21 cellular contexts compared by ENCODE assay signal in genomic region chr7:33761440-33762080, GRCh38.
DNase-seq lines count a peak whose midpoint lies in the region; ATAC-seq and TF ChIP-seq lines count a peak whose summit lies in the region.
"Had no signal": no experiment of that assay in that cellular context is flagged by ENCODE, and none has a peak within 500 bp of the region (broad histone marks: within the 10 kb centered on the region; RNA-seq: fewer than 3 reads in every experiment).

No MANE protein-coding gene starts in this region.

- no peak overlapping the region for H3K27ac Mint-ChIP-seq in activated T-cell treated with anti-CD3 and anti-CD28 coated beads, Interleukin-2, amount 50 U/mL, for 24 hours
- H3K27ac Mint-ChIP-seq: activated CD8-positive, alpha-beta T cell treated with anti-CD3 and anti-CD28 coated beads for 36 hours; activated naive CD8-positive, alpha-beta T cell treated with anti-CD3 and anti-CD28 coated beads for 36 hours; dendritic cell treated with granulocyte-macrophage colony-stimulating factor and Interleukin-4, amounts not matched to agents 40 ng/mL and 50 ng/mL, for 4 days; natural killer cell treated with Interleukin-12 subunit alpha and Interleukin-12 subunit beta and Interleukin-15 and Interleukin-18, amount 100 ng/mL, for 72 hours had no signal

- H3K36me3 ChIP-seq in BE2C (no peaks in the 10 kb centered on the region), psoas muscle (ENCODE audit: insufficient read depth in 1 of 2, low read depth in 1 of 2) (no peaks in the 10 kb centered on the region)

- DNase-seq in BE2C = peak; percentile 29
- DNase-seq in NCI-H2171 (lab: John Stamatoyannopoulos, UW) = peak; percentile 25
- no peak for DNase-seq in left ventricle myocardium superior
- DNase-seq in psoas muscle = peak in 1 of 2 donors; percentile 57
- DNase-seq in stimulated activated CD4-positive, alpha-beta T cell treated with anti-CD3 and anti-CD28 coated beads, Interleukin-4, amount 100 ng/mL, for 1 hour = no peak
- no peak for DNase-seq in activated T-cell treated with anti-CD3 and anti-CD28 coated beads, Interleukin-2, amount 50 U/mL, for 24 hours
- DNase-seq: activated CD4-positive, alpha-beta T cell treated with anti-CD3 and anti-CD28 coated beads for 1 hour; activated CD8-positive, alpha-beta T cell treated with anti-CD3 and anti-CD28 coated beads for 36 hours; activated effector memory CD4-positive, alpha-beta T cell treated with Interleukin-2 at 50 U/mL for 16 hours; activated naive CD8-positive, alpha-beta T cell treated with anti-CD3 and anti-CD28 coated beads for 36 hours; central memory CD4-positive, alpha-beta T cell; H9; left colon; NCI-H146; NCI-H524 treated with DMSO at 0.1 percent for 48 hours; posterior cingulate gyrus; small intestine; stimulated activated CD4-positive, alpha-beta T cell treated with anti-CD3 and anti-CD28 coated beads, Interleukin-1b, Interleukin-23, amount 100 ng/mL, for 48 hours had no signal

- 40 to 53% (median 47%) methylated on average over 7 of the region's 7 CpGs for WGBS in psoas muscle, 3 donors

- H3K9me3 ChIP-seq in BE2C (no peaks in the 10 kb centered on the region), psoas muscle (no peaks in the 10 kb centered on the region)

- no peak overlapping the region for H3K4me3 ChIP-seq in BE2C (ENCODE audit: low read depth, low read length)
- H3K4me3 ChIP-seq in psoas muscle = no peak overlapping the region

- no peaks in the 10 kb centered on the region for H3K4me1 Mint-ChIP-seq in activated T-cell treated with anti-CD3 and anti-CD28 coated beads, Interleukin-2, amount 50 U/mL, for 24 hours (ENCODE audit: low read depth)
- H3K4me1 Mint-ChIP-seq: activated naive CD8-positive, alpha-beta T cell treated with anti-CD3 and anti-CD28 coated beads for 36 hours had no signal

- peaks cover 4% of the 10 kb centered on the region; the same call in 1 of the 2 replicates for H3K4me1 ChIP-seq in BE2C
- H3K4me1 ChIP-seq in psoas muscle = peaks cover 8% of the 10 kb centered on the region

- intact Hi-C loops in left ventricle myocardium superior (cut with micrococcal nuclease) = no loop called here
- intact Hi-C loops in psoas muscle (cut with DNase I) = loop anchor here in 1 of 2 donors (5.0 kb wide), 1 partner anchor 46 kb away; no protein-coding TSS in a partner anchor

- peak; percentile 49 for ATAC-seq in left ventricle myocardium superior
- ATAC-seq in psoas muscle = peak; percentile 14 to 67 (median 60)
- ATAC-seq in HG03442 (IDR thresholded peaks at IDR 0.05; ENCODE audit: unreplicated experiment) = no peak
- ATAC-seq: activated CD8-positive, alpha-beta T cell treated with anti-CD3 and anti-CD28 coated beads for 36 hours; left colon had no signal

- H3K4me3 Mint-ChIP-seq in activated T-cell treated with anti-CD3 and anti-CD28 coated beads, Interleukin-2, amount 50 U/mL, for 24 hours = no peak overlapping the region
- H3K4me3 Mint-ChIP-seq: activated CD8-positive, alpha-beta T cell treated with anti-CD3 and anti-CD28 coated beads for 36 hours; activated naive CD8-positive, alpha-beta T cell treated with anti-CD3 and anti-CD28 coated beads for 36 hours; dendritic cell treated with granulocyte-macrophage colony-stimulating factor and Interleukin-4, amounts not matched to agents 40 ng/mL and 50 ng/mL, for 4 days; H9; natural killer cell treated with Interleukin-12 subunit alpha and Interleukin-12 subunit beta and Interleukin-15 and Interleukin-18, amount 100 ng/mL, for 72 hours had no signal

- no peak overlapping the region for H3K27ac ChIP-seq in psoas muscle

- TF ChIP-seq CTCF in BE2C (IDR thresholded peaks at IDR 0.05; ENCODE audit: low read depth, low read length) (no peak), psoas muscle (IDR thresholded peaks at IDR 0.05) (no peak)

- H3K27me3 ChIP-seq in BE2C (0 out of 2 replicates have a peak, but pooled peaks cover 3% of the 10 kb centered on the region), psoas muscle (ENCODE audit: insufficient read depth in 3 of 3, low read length in 2 of 3) (no peaks in the 10 kb centered on the region)

- no peaks in the 10 kb centered on the region for H3K36me3 Mint-ChIP-seq in activated T-cell treated with anti-CD3 and anti-CD28 coated beads, Interleukin-2, amount 50 U/mL, for 24 hours (ENCODE audit: low read depth)
- H3K36me3 Mint-ChIP-seq: activated naive CD8-positive, alpha-beta T cell treated with anti-CD3 and anti-CD28 coated beads for 36 hours; natural killer cell treated with Interleukin-12 subunit alpha and Interleukin-12 subunit beta and Interleukin-15 and Interleukin-18, amount 100 ng/mL, for 72 hours had no signal

- H3K27me3 Mint-ChIP-seq in activated T-cell treated with anti-CD3 and anti-CD28 coated beads, Interleukin-2, amount 50 U/mL, for 24 hours = no peaks in the 10 kb centered on the region
- H3K27me3 Mint-ChIP-seq: activated CD8-positive, alpha-beta T cell treated with anti-CD3 and anti-CD28 coated beads for 36 hours; activated naive CD8-positive, alpha-beta T cell treated with anti-CD3 and anti-CD28 coated beads for 36 hours; dendritic cell treated with granulocyte-macrophage colony-stimulating factor and Interleukin-4, amounts not matched to agents 40 ng/mL and 50 ng/mL, for 4 days; natural killer cell treated with Interleukin-12 subunit alpha and Interleukin-12 subunit beta and Interleukin-15 and Interleukin-18, amount 100 ng/mL, for 72 hours had no signal

- H3K9me3 Mint-ChIP-seq in activated T-cell treated with anti-CD3 and anti-CD28 coated beads, Interleukin-2, amount 50 U/mL, for 24 hours = no peaks in the 10 kb centered on the region
- H3K9me3 Mint-ChIP-seq: activated CD8-positive, alpha-beta T cell treated with anti-CD3 and anti-CD28 coated beads for 36 hours; activated naive CD8-positive, alpha-beta T cell treated with anti-CD3 and anti-CD28 coated beads for 36 hours; dendritic cell treated with granulocyte-macrophage colony-stimulating factor and Interleukin-4, amounts not matched to agents 40 ng/mL and 50 ng/mL, for 4 days; H9; natural killer cell treated with Interleukin-12 subunit alpha and Interleukin-12 subunit beta and Interleukin-15 and Interleukin-18, amount 100 ng/mL, for 72 hours had no signal

Comparison
In these comparisons a context has a peak if more than half of its experiments do, and no peak if none do; other contexts are left out.
1. DNase-seq: peak in BE2C (single experiment) and NCI-H2171 (single experiment); none in left ventricle myocardium superior (single experiment), stimulated activated CD4-positive, alpha-beta T cell treated with anti-CD3 and anti-CD28 coated beads, Interleukin-4, amount 100 ng/mL, for 1 hour (single experiment) and activated T-cell treated with anti-CD3 and anti-CD28 coated beads, Interleukin-2, amount 50 U/mL, for 24 hours (single experiment).